9 cellular contexts compared by ENCODE assay signal in genomic region chr1:170664283-170664827, GRCh38. TPM values are rescaled to one million over a fixed set of nuclear protein-coding genes. Genes with fewer than 3 reads are reported as not detected.
A peak's percentile ranks its signal among the peaks of the same experiment; 100 is the strongest.
DNase-seq lines count a peak whose midpoint lies in the region; ATAC-seq and TF ChIP-seq lines count a peak whose summit lies in the region.
"Had no signal": no experiment of that assay in that cellular context is flagged by ENCODE, and none has a peak within 500 bp of the region (broad histone marks: within the 10 kb centered on the region; RNA-seq: fewer than 3 reads in every experiment).

No MANE protein-coding gene starts in this region.

- H3K9ac ChIP-seq in subcutaneous abdominal adipose tissue (ENCODE audit: low read length in 5 of 5), result peak overlapping the region; percentile 1 to 79 (median 66)

- H3K27ac ChIP-seq in subcutaneous abdominal adipose tissue (ENCODE audit: low read depth, low read length), result peak overlapping the region; percentile 80
- H3K27ac ChIP-seq: neutrophil had no signal

- peak overlapping the region; percentile 68 to 90 (median 86) for H3K4me3 Mint-ChIP-seq in brain

- H3K9me3 Mint-ChIP-seq in brain, result peaks cover 0 to 21% (median 3%) of the 10 kb centered on the region in 5 experiments

- H3K27me3 Mint-ChIP-seq in brain, result peaks cover 100% of the 10 kb centered on the region

- no peak for TF ChIP-seq CTCF in brain (conservative IDR thresholded peaks at IDR 0.05)

- H3K27ac Mint-ChIP-seq in brain, result peak overlapping the region in 4 of 5 experiments; percentile 82 to 86 (median 85)

- ATAC-seq in GM21717 (IDR thresholded peaks at IDR 0.05; ENCODE audit: unreplicated experiment) (no peak), GM21723 (IDR thresholded peaks at IDR 0.05; ENCODE audit: unreplicated experiment) (no peak), HG02852 (IDR thresholded peaks at IDR 0.05; ENCODE audit: unreplicated experiment) (no peak)

- peaks cover 35 to 75% (median 57%) of the 10 kb centered on the region in 5 donors for H3K27me3 ChIP-seq in subcutaneous abdominal adipose tissue (ENCODE audit: control insufficient read depth in 5 of 5, insufficient read depth in 4 of 5, low read length in 5 of 5)

- H3K36me3 ChIP-seq in subcutaneous abdominal adipose tissue (ENCODE audit: control insufficient read depth in 5 of 5, insufficient read depth in 5 of 5, low read length in 5 of 5), result peaks cover 0 to 3% (median 0%) of the 10 kb centered on the region in 5 donors
- H3K36me3 ChIP-seq: neutrophil had no signal

- H3K9me3 ChIP-seq in subcutaneous abdominal adipose tissue (ENCODE audit: control insufficient read depth in 5 of 5, low read length in 5 of 5), result no peaks in the 10 kb centered on the region
- H3K9me3 ChIP-seq: neutrophil had no signal

- H3K4me1 ChIP-seq in subcutaneous abdominal adipose tissue (ENCODE audit: control insufficient read depth in 5 of 5, insufficient read depth in 5 of 5, low read length in 5 of 5), result peaks cover 1 to 49% (median 36%) of the 10 kb centered on the region in 5 donors

- H3K4me3 ChIP-seq in subcutaneous abdominal adipose tissue (ENCODE audit: low read depth in 1 of 5, low read length in 5 of 5), result peak overlapping the region; percentile 55 to 81 (median 66)

- peaks cover 15% of the 10 kb centered on the region for H3K36me3 Mint-ChIP-seq in brain

- peak; percentile 37 for DNase-seq in NCI-H748 (lab: John Stamatoyannopoulos, UW; ENCODE audit: unreplicated experiment)
- DNase-seq in NCI-H748 treated with DMSO at 0.1 percent for 48 hours (lab: John Stamatoyannopoulos, UW), result no peak
- peak; percentile 29 for DNase-seq in kidney tubule cell (ENCODE audit: low spot score)

- peaks cover 86% of the 10 kb centered on the region for H3K4me1 Mint-ChIP-seq in brain

RNA-seq across cellular contexts. Expression of gene PRRX1, which starts 0.4 kb away (rescaled TPM):
- 2.5 TPM for polyA plus RNA-seq in brain (ENCODE audit: insufficient read depth, low read depth, low replicate concordance)
